Comparison of ENCODE assay signal across 12 cellular contexts in genomic region chr1:111223126-111223443, GRCh38. TPM values are rescaled to one million over a fixed set of nuclear protein-coding genes. Genes with fewer than 3 reads are reported as not detected.
DNase-seq lines count a peak whose midpoint lies in the region; ATAC-seq and TF ChIP-seq lines count a peak whose summit lies in the region.
"Had no signal": no experiment of that assay in that cellular context is flagged by ENCODE, and none has a peak within 500 bp of the region (broad histone marks: within the 10 kb centered on the region; RNA-seq: fewer than 3 reads in every experiment).

No MANE protein-coding gene starts in this region.

- H3K9me3 ChIP-seq in A673 (ENCODE audit: low read depth, low read length, poor library complexity, severe bottlenecking) = no peaks in the 10 kb centered on the region
- no peaks in the 10 kb centered on the region for H3K9me3 ChIP-seq in upper lobe of left lung
- H3K9me3 ChIP-seq: MG63, right atrium auricular region had no signal

- H3K27me3 ChIP-seq in A673 (replicated peaks; ENCODE audit: insufficient read depth, low read depth, low read length, poor library complexity) (peaks cover 33% of the 10 kb centered on the region), upper lobe of left lung (no peaks in the 10 kb centered on the region)
- H3K27me3 ChIP-seq: MG63, right atrium auricular region had no signal

- H3K27ac ChIP-seq in A673 (ENCODE audit: low read depth, low read length, poor library complexity, severe bottlenecking) = no peak overlapping the region
- peak overlapping the region in 2 of 4 donors; percentile 2 to 63 for H3K27ac ChIP-seq in upper lobe of left lung
- H3K27ac ChIP-seq: right atrium auricular region, SK-N-MC had no signal

- TF ChIP-seq CTCF in A673 (conservative IDR thresholded peaks at IDR 0.05; ENCODE audit: low read depth, low read length) (0 out of 2 replicates have a peak, but pooled peaks have one; percentile 3), GM12865 (IDR thresholded peaks at IDR 0.05; ENCODE audit: insufficient read depth, low read depth, low read length, missing control alignments) (no peak), upper lobe of left lung (IDR thresholded peaks at IDR 0.05) (no peak)
- peak; percentile 50 for TF ChIP-seq CTCF in activated CD8-positive, alpha-beta T cell treated with anti-CD3 and anti-CD28 coated beads for 36 hours (IDR thresholded peaks at IDR 0.05)

- H3K27me3 Mint-ChIP-seq in activated CD8-positive, alpha-beta T cell treated with anti-CD3 and anti-CD28 coated beads for 36 hours = no peaks in the 10 kb centered on the region
- H3K27me3 Mint-ChIP-seq in immature natural killer cell (ENCODE audit: low read depth in 3 of 3) = peaks cover 5 to 11% (median 9%) of the 10 kb centered on the region in 3 donors

- CTCF ChIA-PET in A673 (lab: Charles Lee) = interaction anchor here (0.6 to 1.8 kb wide), 4 partner anchors 18 to 638 kb away, joined by 6 to 21 read pairs (median 7); no protein-coding TSS in a partner anchor
- CTCF ChIA-PET in activated CD8-positive, alpha-beta T cell treated with anti-CD3 and anti-CD28 coated beads for 36 hours (lab: Charles Lee) = interaction anchor here (0.7 to 10.3 kb wide), 40 partner anchors 9 to 284 kb away, joined by 3 to 109 read pairs (median 4); partner anchors contain the start of gene DENND2D

- intact Hi-C loops in A673 (cut with micrococcal nuclease; ENCODE audit: unreplicated experiment) = loop anchor here (1.0 kb wide), 1 partner anchor 176 kb away; no protein-coding TSS in a partner anchor
- intact Hi-C loops in activated CD8-positive, alpha-beta T cell treated with anti-CD3 and anti-CD28 coated beads for 36 hours (cut with micrococcal nuclease) = loop anchor here (2.0 kb wide), 2 partner anchors 112 to 178 kb away; no protein-coding TSS in a partner anchor

- DNase-seq in A673 (ENCODE audit: low spot score) (no peak), GM12865 (ENCODE audit: low read depth) (no peak), immature natural killer cell (no peak), DMS53 (lab: John Stamatoyannopoulos, UW) (no peak), superior temporal gyrus (ENCODE audit: extremely low spot score) (no peak), upper lobe of left lung (no peak)
- DNase-seq in activated CD8-positive, alpha-beta T cell treated with anti-CD3 and anti-CD28 coated beads for 36 hours = no peak
- no peak for DNase-seq in NK-92 treated with Interleukin-12 subunit alpha and Interleukin-12 subunit beta, amount 100 ng/mL, for 24 hours (lab: John Stamatoyannopoulos, UW)

- BruUV-seq in A673 (replicated peaks; lab: Mats Ljungman, UMichigan) = no TSS peak

- 58 to 69% methylated on average over 1 of the region's 1 CpG for WGBS in upper lobe of left lung, 2 donors

- no peak for ATAC-seq in activated CD8-positive, alpha-beta T cell treated with anti-CD3 and anti-CD28 coated beads for 36 hours
- no peak for ATAC-seq in upper lobe of left lung (ENCODE audit: low FRiP score in 2 of 2)

- TF ChIP-seq EP300 in upper lobe of left lung (IDR thresholded peaks at IDR 0.05) = no peak

- TF ChIP-seq POLR2A in upper lobe of left lung (IDR thresholded peaks at IDR 0.05) = no peak

- POLR2A ChIA-PET in A673 (lab: Charles Lee; ENCODE audit: low non-redundant PET) = no interaction called here
- POLR2A ChIA-PET in activated CD8-positive, alpha-beta T cell treated with anti-CD3 and anti-CD28 coated beads for 36 hours (lab: Charles Lee) = interaction anchor here (0.9 to 1.6 kb wide), 7 partner anchors 8 to 225 kb away, joined by 3 to 11 read pairs (median 4); no protein-coding TSS in a partner anchor

- peak overlapping the region; percentile 93 for H3K27ac Mint-ChIP-seq in activated CD8-positive, alpha-beta T cell treated with anti-CD3 and anti-CD28 coated beads for 36 hours
- peak overlapping the region; percentile 97 to 99 (median 98) for H3K27ac Mint-ChIP-seq in immature natural killer cell

- peaks cover 3% of the 10 kb centered on the region for H3K36me3 Mint-ChIP-seq in activated CD8-positive, alpha-beta T cell treated with anti-CD3 and anti-CD28 coated beads for 36 hours (ENCODE audit: low read depth)
- H3K36me3 Mint-ChIP-seq in immature natural killer cell = no peaks in the 10 kb centered on the region
- H3K36me3 Mint-ChIP-seq: mesothelial cell of epicardium had no signal

- H3K4me1 ChIP-seq in A673 (ENCODE audit: insufficient read depth, low read length, poor library complexity, severe bottlenecking) (no peaks in the 10 kb centered on the region), upper lobe of left lung (peaks cover 21 to 41% (median 38%) of the 10 kb centered on the region in 4 donors)

- H3K4me1 Mint-ChIP-seq in activated CD8-positive, alpha-beta T cell treated with anti-CD3 and anti-CD28 coated beads for 36 hours (ENCODE audit: low read depth) = peaks cover 89% of the 10 kb centered on the region
- H3K4me1 Mint-ChIP-seq in immature natural killer cell = peaks cover 93 to 100% of the 10 kb centered on the region in 2 donors

- H3K4me3 Mint-ChIP-seq in activated CD8-positive, alpha-beta T cell treated with anti-CD3 and anti-CD28 coated beads for 36 hours = peak overlapping the region; percentile 64
- peak overlapping the region; percentile 68 to 92 (median 78) for H3K4me3 Mint-ChIP-seq in immature natural killer cell
- H3K4me3 Mint-ChIP-seq: mesothelial cell of epicardium had no signal

- H3K36me3 ChIP-seq in A673 (ENCODE audit: insufficient read depth, low read length, poor library complexity, severe bottlenecking) = no peaks in the 10 kb centered on the region
- H3K36me3 ChIP-seq in upper lobe of left lung = no peaks in the 10 kb centered on the region
- H3K36me3 ChIP-seq: MG63, right atrium auricular region had no signal

- H3K9me3 Mint-ChIP-seq in activated CD8-positive, alpha-beta T cell treated with anti-CD3 and anti-CD28 coated beads for 36 hours = peaks cover 4% of the 10 kb centered on the region
- no peaks in the 10 kb centered on the region for H3K9me3 Mint-ChIP-seq in immature natural killer cell
- H3K9me3 Mint-ChIP-seq: mesothelial cell of epicardium had no signal

- H3K4me3 ChIP-seq in A673 (ENCODE audit: low read depth, low read length, poor library complexity, severe bottlenecking) (no peak overlapping the region), GM12865 (ENCODE audit: low read depth, low read length) (peak overlapping the region; percentile 28), upper lobe of left lung (no peak overlapping the region)
- H3K4me3 ChIP-seq: MG63, right atrium auricular region, SK-N-MC had no signal

RNA-seq across cellular contexts. Expression of gene CHI3L2, which starts 4.4 kb away (rescaled TPM):
- total RNA-seq in A673 (2021) = not detected in 2 replicates
- total RNA-seq in activated CD8-positive, alpha-beta T cell treated with anti-CD3 and anti-CD28 coated beads for 36 hours = 10 to 100 TPM in 1 of 2 experiments, 1 to 10 TPM in 1; 9.2 to 10.4 TPM
- polyA plus RNA-seq in immature natural killer cell = 10 to 100 TPM; 36.2 to 57.1 (median 42.8) TPM
- 100 to 1,000 TPM in 1 of 6 donors, 10 to 100 TPM in 4, 1 to 10 TPM in 1; 2.1 to 115 (median 21.3) TPM for total RNA-seq in upper lobe of left lung
- total RNA-seq: mesothelial cell of epicardium had no signal

RNA-seq across cellular contexts. Expression of gene DENND2D, which starts 22.6 kb away (rescaled TPM):
- total RNA-seq in A673 (2021) = not detected in 2 replicates
- 100 to 1,000 TPM; 201 to 208 TPM for total RNA-seq in activated CD8-positive, alpha-beta T cell treated with anti-CD3 and anti-CD28 coated beads for 36 hours
- polyA plus RNA-seq in immature natural killer cell = 100 to 1,000 TPM; 145 to 474 (median 264) TPM
- 100 to 1,000 TPM in 1 of 6 donors, 10 to 100 TPM in 5; 44.4 to 154 (median 64.8) TPM for total RNA-seq in upper lobe of left lung

Comparison
In these comparisons a context has a peak if more than half of its experiments do, and no peak if none do; other contexts are left out.
1. CTCF ChIP-seq: peak in A673 (single experiment) and activated CD8-positive, alpha-beta T cell treated with anti-CD3 and anti-CD28 coated beads for 36 hours (single experiment); none in GM12865 (single experiment) and upper lobe of left lung (0 of 6).
2. RNA of gene DENND2D, which starts 22.6 kb away (total RNA-seq): 201 to 208 TPM in activated CD8-positive, alpha-beta T cell treated with anti-CD3 and anti-CD28 coated beads for 36 hours and 44.4 to 154 TPM in upper lobe of left lung; not detected in A673; every median in the first group is over 10 times any median in the second.